ENCODE assay signal across 1 cellular context in genomic region chr17:5249615-5250014, GRCh38.
TF ChIP-seq lines count a peak whose summit lies in the region.

No MANE protein-coding gene starts in this region.

TF ChIP-seq in GM12878, 131 proteins besides CTCF, POLR2A, EP300 and RAD21 (continued from another document):
- TF ChIP-seq MTA2 (IDR thresholded peaks at IDR 0.05; ENCODE audit: low read depth) = no peak
- TF ChIP-seq, protein P1, sequence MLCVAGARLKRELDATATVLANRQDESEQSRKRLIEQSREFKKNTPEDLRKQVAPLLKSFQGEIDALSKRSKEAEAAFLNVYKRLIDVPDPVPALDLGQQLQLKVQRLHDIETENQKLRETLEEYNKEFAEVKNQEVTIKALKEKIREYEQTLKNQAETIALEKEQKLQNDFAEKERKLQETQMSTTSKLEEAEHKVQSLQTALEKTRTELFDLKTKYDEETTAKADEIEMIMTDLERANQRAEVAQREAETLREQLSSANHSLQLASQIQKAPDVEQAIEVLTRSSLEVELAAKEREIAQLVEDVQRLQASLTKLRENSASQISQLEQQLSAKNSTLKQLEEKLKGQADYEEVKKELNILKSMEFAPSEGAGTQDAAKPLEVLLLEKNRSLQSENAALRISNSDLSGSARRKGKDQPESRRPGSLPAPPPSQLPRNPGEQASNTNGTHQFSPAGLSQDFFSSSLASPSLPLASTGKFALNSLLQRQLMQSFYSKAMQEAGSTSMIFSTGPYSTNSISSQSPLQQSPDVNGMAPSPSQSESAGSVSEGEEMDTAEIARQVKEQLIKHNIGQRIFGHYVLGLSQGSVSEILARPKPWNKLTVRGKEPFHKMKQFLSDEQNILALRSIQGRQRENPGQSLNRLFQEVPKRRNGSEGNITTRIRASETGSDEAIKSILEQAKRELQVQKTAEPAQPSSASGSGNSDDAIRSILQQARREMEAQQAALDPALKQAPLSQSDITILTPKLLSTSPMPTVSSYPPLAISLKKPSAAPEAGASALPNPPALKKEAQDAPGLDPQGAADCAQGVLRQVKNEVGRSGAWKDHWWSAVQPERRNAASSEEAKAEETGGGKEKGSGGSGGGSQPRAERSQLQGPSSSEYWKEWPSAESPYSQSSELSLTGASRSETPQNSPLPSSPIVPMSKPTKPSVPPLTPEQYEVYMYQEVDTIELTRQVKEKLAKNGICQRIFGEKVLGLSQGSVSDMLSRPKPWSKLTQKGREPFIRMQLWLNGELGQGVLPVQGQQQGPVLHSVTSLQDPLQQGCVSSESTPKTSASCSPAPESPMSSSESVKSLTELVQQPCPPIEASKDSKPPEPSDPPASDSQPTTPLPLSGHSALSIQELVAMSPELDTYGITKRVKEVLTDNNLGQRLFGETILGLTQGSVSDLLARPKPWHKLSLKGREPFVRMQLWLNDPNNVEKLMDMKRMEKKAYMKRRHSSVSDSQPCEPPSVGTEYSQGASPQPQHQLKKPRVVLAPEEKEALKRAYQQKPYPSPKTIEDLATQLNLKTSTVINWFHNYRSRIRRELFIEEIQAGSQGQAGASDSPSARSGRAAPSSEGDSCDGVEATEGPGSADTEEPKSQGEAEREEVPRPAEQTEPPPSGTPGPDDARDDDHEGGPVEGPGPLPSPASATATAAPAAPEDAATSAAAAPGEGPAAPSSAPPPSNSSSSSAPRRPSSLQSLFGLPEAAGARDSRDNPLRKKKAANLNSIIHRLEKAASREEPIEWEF (IDR thresholded peaks at IDR 0.05; ENCODE audit: insufficient replicate concordance, low read depth, low read length) = no peak
- TF ChIP-seq, protein P2, sequence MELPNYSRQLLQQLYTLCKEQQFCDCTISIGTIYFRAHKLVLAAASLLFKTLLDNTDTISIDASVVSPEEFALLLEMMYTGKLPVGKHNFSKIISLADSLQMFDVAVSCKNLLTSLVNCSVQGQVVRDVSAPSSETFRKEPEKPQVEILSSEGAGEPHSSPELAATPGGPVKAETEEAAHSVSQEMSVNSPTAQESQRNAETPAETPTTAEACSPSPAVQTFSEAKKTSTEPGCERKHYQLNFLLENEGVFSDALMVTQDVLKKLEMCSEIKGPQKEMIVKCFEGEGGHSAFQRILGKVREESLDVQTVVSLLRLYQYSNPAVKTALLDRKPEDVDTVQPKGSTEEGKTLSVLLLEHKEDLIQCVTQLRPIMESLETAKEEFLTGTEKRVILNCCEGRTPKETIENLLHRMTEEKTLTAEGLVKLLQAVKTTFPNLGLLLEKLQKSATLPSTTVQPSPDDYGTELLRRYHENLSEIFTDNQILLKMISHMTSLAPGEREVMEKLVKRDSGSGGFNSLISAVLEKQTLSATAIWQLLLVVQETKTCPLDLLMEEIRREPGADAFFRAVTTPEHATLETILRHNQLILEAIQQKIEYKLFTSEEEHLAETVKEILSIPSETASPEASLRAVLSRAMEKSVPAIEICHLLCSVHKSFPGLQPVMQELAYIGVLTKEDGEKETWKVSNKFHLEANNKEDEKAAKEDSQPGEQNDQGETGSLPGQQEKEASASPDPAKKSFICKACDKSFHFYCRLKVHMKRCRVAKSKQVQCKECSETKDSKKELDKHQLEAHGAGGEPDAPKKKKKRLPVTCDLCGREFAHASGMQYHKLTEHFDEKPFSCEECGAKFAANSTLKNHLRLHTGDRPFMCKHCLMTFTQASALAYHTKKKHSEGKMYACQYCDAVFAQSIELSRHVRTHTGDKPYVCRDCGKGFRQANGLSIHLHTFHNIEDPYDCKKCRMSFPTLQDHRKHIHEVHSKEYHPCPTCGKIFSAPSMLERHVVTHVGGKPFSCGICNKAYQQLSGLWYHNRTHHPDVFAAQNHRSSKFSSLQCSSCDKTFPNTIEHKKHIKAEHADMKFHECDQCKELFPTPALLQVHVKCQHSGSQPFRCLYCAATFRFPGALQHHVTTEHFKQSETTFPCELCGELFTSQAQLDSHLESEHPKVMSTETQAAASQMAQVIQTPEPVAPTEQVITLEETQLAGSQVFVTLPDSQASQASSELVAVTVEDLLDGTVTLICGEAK (IDR thresholded peaks at IDR 0.05; ENCODE audit: borderline replicate concordance) = no peak
- no peak for TF ChIP-seq ESRRA (IDR thresholded peaks at IDR 0.05; ENCODE audit: low read length)
- TF ChIP-seq HDGF (IDR thresholded peaks at IDR 0.05) = 0 out of 2 replicates have a peak, but pooled peaks have one; percentile 55
- TF ChIP-seq IRF4 (IDR thresholded peaks at IDR 0.05; ENCODE audit: low read depth, low read length) = 0 out of 2 replicates have a peak, but pooled peaks have one; percentile 21
- TF ChIP-seq FOXK2 (IDR thresholded peaks at IDR 0.05) = no peak
- no peak for TF ChIP-seq ZNF274 (IDR thresholded peaks at IDR 0.05; ENCODE audit: insufficient read depth, insufficient read length)
- no peak for TF ChIP-seq MEF2B (IDR thresholded peaks at IDR 0.05; ENCODE audit: partially characterized antibody, poor library complexity, severe bottlenecking)
- no peak for TF ChIP-seq SMAD5 (IDR thresholded peaks at IDR 0.05; ENCODE audit: low read depth)
- peak; percentile 65 for TF ChIP-seq SKIL (IDR thresholded peaks at IDR 0.05; ENCODE audit: low read depth, poor library complexity, severe bottlenecking)
- no peak for TF ChIP-seq MAX (IDR thresholded peaks at IDR 0.05; ENCODE audit: low read depth, low read length)
- TF ChIP-seq NR2F1 (conservative IDR thresholded peaks at IDR 0.05) = no peak
- TF ChIP-seq, protein P3, sequence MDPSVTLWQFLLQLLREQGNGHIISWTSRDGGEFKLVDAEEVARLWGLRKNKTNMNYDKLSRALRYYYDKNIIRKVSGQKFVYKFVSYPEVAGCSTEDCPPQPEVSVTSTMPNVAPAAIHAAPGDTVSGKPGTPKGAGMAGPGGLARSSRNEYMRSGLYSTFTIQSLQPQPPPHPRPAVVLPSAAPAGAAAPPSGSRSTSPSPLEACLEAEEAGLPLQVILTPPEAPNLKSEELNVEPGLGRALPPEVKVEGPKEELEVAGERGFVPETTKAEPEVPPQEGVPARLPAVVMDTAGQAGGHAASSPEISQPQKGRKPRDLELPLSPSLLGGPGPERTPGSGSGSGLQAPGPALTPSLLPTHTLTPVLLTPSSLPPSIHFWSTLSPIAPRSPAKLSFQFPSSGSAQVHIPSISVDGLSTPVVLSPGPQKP (IDR thresholded peaks at IDR 0.05; ENCODE audit: low read depth, low read length) = no peak
- TF ChIP-seq, protein P4, sequence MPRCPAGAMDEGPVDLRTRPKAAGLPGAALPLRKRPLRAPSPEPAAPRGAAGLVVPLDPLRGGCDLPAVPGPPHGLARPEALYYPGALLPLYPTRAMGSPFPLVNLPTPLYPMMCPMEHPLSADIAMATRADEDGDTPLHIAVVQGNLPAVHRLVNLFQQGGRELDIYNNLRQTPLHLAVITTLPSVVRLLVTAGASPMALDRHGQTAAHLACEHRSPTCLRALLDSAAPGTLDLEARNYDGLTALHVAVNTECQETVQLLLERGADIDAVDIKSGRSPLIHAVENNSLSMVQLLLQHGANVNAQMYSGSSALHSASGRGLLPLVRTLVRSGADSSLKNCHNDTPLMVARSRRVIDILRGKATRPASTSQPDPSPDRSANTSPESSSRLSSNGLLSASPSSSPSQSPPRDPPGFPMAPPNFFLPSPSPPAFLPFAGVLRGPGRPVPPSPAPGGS (IDR thresholded peaks at IDR 0.05; ENCODE audit: borderline replicate concordance, insufficient read depth, low read depth, low read length, poor library complexity, severe bottlenecking) = no peak
- TF ChIP-seq TARDBP (IDR thresholded peaks at IDR 0.05; ENCODE audit: borderline replicate concordance) = no peak
- TF ChIP-seq ETV6 (conservative IDR thresholded peaks at IDR 0.05 in 1 of 2, IDR thresholded peaks at IDR 0.05 in 1 of 2; ENCODE audit: borderline replicate concordance in 1 of 2, low read depth in 1 of 2) = peak in 1 of 2 experiments; percentile 41; a peak in 1 of 4 replicates
- no peak for TF ChIP-seq ZNF24 (IDR thresholded peaks at IDR 0.05)
- peak; percentile 67; the same call in 1 of the 2 replicates for TF ChIP-seq YY1 (IDR thresholded peaks at IDR 0.05; ENCODE audit: low read depth, low read length)
- TF ChIP-seq CREM (IDR thresholded peaks at IDR 0.05; ENCODE audit: low read depth) = no peak
- TF ChIP-seq KDM1A (IDR thresholded peaks at IDR 0.05; ENCODE audit: borderline replicate concordance) = no peak
- TF ChIP-seq IKZF2 (IDR thresholded peaks at IDR 0.05) = peak; percentile 66 to 72; a peak in 3 of 4 replicates
- TF ChIP-seq TCF3 (IDR thresholded peaks at IDR 0.05; ENCODE audit: borderline replicate concordance, insufficient read depth, low read depth, low read length) = no peak
- TF ChIP-seq MLLT1 (IDR thresholded peaks at IDR 0.05) = peak; percentile 66; the same call in 1 of the 2 replicates
- no peak for TF ChIP-seq JUND (IDR thresholded peaks at IDR 0.05; ENCODE audit: low read depth, low read length)
- TF ChIP-seq NBN (IDR thresholded peaks at IDR 0.05) = peak; percentile 84
- no peak for TF ChIP-seq ATF3 (IDR thresholded peaks at IDR 0.05; ENCODE audit: borderline replicate concordance, extremely low read depth, low read depth, low read length)
- no peak for TF ChIP-seq RAD51 (IDR thresholded peaks at IDR 0.05)
